9 cellular contexts compared by ENCODE assay signal in the genomic region with DNA sequence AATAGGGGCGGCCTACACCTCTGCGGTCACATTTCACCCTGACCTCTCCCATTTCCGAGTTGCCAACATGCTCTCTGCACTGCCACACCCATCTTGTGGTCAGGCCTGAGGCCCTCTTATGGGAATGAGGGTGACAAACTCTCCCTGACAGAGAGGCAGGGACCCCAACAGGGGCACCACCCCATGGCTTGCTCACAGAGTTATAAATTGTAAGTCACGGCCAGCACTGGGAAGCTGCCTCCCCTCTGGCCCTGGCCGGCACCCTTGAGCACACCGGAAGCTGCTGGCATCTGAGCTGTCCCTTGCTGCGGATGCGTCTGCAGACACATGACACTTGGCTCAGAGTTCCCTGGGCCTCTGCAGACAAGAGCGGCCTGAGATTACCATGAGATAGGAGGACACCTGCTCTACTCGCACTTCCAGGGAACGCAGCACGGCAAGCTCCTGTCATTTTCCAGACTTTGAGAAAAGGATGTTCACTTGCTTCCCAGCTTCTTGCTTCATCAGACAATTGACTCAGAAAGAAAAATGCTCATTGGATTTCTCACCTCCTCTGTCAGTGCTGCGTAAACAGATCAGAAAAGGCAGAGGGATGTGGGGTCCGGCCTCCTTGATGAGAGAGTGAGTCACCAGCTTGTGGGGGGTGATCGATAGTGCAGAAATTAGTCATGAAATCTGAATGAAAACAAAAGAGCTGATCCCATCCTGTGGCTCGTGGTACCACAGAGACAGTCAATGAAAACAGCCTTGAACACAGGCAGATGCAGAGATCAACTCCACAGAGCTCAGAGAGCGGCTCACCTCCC.
DNase-seq lines count a peak whose midpoint lies in the region; ATAC-seq and TF ChIP-seq lines count a peak whose summit lies in the region.
"Had no signal": no experiment of that assay in that cellular context is flagged by ENCODE, and none has a peak within 500 bp of the region (broad histone marks: within the 10 kb centered on the region; RNA-seq: fewer than 3 reads in every experiment).

No MANE protein-coding gene starts in this region.

- H3K4me1 ChIP-seq in ascending aorta (peaks cover 0 to 12% of the 10 kb centered on the region in 2 donors), neuronal stem cell (ENCODE audit: control insufficient read depth in 2 of 2, insufficient read depth in 1 of 2, low read depth in 1 of 2, low read length in 2 of 2) (peaks cover 0 to 2% of the 10 kb centered on the region in 2 donors), ovary (ENCODE audit: insufficient read depth) (no peaks in the 10 kb centered on the region)
- H3K4me1 ChIP-seq: pancreas had no signal

- WGBS in neuronal stem cell (ENCODE audit: extremely low coverage in 2 of 2, insufficient read length in 2 of 2, insufficient replicate concordance in 1 of 2), 2 donors = no CpG with 5 or more reads among the region's 17 CpGs
- WGBS in ovary, 3 donors = 72 to 82% (median 73%) methylated on average over 17 of the region's 17 CpGs

- no peaks in the 10 kb centered on the region for H3K27me3 ChIP-seq in ascending aorta
- peaks cover 0 to 3% (median 0%) of the 10 kb centered on the region in 3 experiments for H3K27me3 ChIP-seq in neuronal stem cell (ENCODE audit: control insufficient read depth in 3 of 3, insufficient read depth in 3 of 3, low read depth in 1 of 3, low read length in 3 of 3)
- no peaks in the 10 kb centered on the region for H3K27me3 ChIP-seq in ovary
- H3K27me3 ChIP-seq: pancreas had no signal

- H4K91ac ChIP-seq in neuronal stem cell (ENCODE audit: low read depth, low read length, poor library complexity) = no peak overlapping the region

- H2AK5ac ChIP-seq in neuronal stem cell (ENCODE audit: low read depth, low read length) = no peak overlapping the region

- no peaks in the 10 kb centered on the region for H3K79me1 ChIP-seq in neuronal stem cell (ENCODE audit: low read depth, low read length)

- H3K9ac ChIP-seq in neuronal stem cell (ENCODE audit: low read depth, low read length, poor library complexity) = no peak overlapping the region

- peak overlapping the region; percentile 67 for H2AFZ ChIP-seq in neuronal stem cell (ENCODE audit: low read length)

- H3K9me3 ChIP-seq in ascending aorta = no peaks in the 10 kb centered on the region
- H3K9me3 ChIP-seq in neuronal stem cell (replicated peaks in 1 of 2; ENCODE audit: control insufficient read depth in 2 of 2, insufficient read depth in 1 of 2, low read depth in 1 of 2, low read length in 2 of 2) = no peaks in the 10 kb centered on the region
- no peaks in the 10 kb centered on the region for H3K9me3 ChIP-seq in ovary
- H3K9me3 ChIP-seq: pancreas had no signal

- intact Hi-C loops in ascending aorta (cut with DNase I) (no loop called here), ovary (cut with DNase I) (no loop called here)

- no peak overlapping the region for H2BK120ac ChIP-seq in neuronal stem cell (ENCODE audit: low read depth, low read length)

- peak overlapping the region; percentile 48 to 68 for H3K27ac ChIP-seq in ascending aorta
- no peak overlapping the region for H3K27ac ChIP-seq in neuronal stem cell (replicated peaks; ENCODE audit: low read length)
- H3K27ac ChIP-seq in ovary = no peak overlapping the region
- H3K27ac ChIP-seq: pancreas had no signal

- H3K14ac ChIP-seq in neuronal stem cell (ENCODE audit: low read length) = no peak overlapping the region

- H3K23ac ChIP-seq in neuronal stem cell (ENCODE audit: low read depth, low read length, poor library complexity) = no peak overlapping the region

- H3K36me3 ChIP-seq in ascending aorta = no peaks in the 10 kb centered on the region
- H3K36me3 ChIP-seq in neuronal stem cell (replicated peaks in 1 of 2; ENCODE audit: control insufficient read depth in 2 of 2, insufficient read depth in 2 of 2, low read length in 2 of 2) = no peaks in the 10 kb centered on the region
- no peaks in the 10 kb centered on the region for H3K36me3 ChIP-seq in ovary
- H3K36me3 ChIP-seq: pancreas had no signal

- no peak overlapping the region for H2BK12ac ChIP-seq in neuronal stem cell (ENCODE audit: low read length)

- TF ChIP-seq POLR2A in ovary (IDR thresholded peaks at IDR 0.05) = no peak

- no peak overlapping the region for H3K4me2 ChIP-seq in neuronal stem cell (ENCODE audit: insufficient read depth, low read length, poor library complexity, severe bottlenecking)

- no peak overlapping the region for H2BK5ac ChIP-seq in neuronal stem cell (ENCODE audit: low read length)

- no peak overlapping the region for H3K18ac ChIP-seq in neuronal stem cell (ENCODE audit: low read length)

- H3K4ac ChIP-seq in neuronal stem cell (ENCODE audit: low read length) = no peak overlapping the region

- H4K8ac ChIP-seq in neuronal stem cell (ENCODE audit: low read depth, low read length) = no peak overlapping the region

- no peak for TF ChIP-seq CTCF in AG09309 (IDR thresholded peaks at IDR 0.05; ENCODE audit: control insufficient read depth, insufficient read depth, low read depth, low read length, missing control alignments)
- TF ChIP-seq CTCF in ascending aorta (IDR thresholded peaks at IDR 0.05) = no peak
- no peak for TF ChIP-seq CTCF in ovary (IDR thresholded peaks at IDR 0.05)

- no peak overlapping the region for H3K4me3 ChIP-seq in AG09309 (ENCODE audit: control insufficient read depth, low read depth, low read length)
- H3K4me3 ChIP-seq in ascending aorta = no peak overlapping the region
- H3K4me3 ChIP-seq in neuronal stem cell (ENCODE audit: low read length in 2 of 2) = no peak overlapping the region
- H3K4me3 ChIP-seq in ovary = no peak overlapping the region
- H3K4me3 ChIP-seq: pancreas had no signal

- peak; percentile 81 for DNase-seq in AG09309 (ENCODE audit: low read depth)
- DNase-seq in RKO (ENCODE audit: low spot score) = peak; percentile 5
- DNase-seq in ascending aorta (ENCODE audit: low spot score in 2 of 2) = no peak
- DNase-seq in neuronal stem cell (ENCODE audit: low spot score) = no peak
- no peak for DNase-seq in ovary
- DNase-seq in NCI-H1694 treated with DMSO at 0.1 percent for 48 hours (lab: John Stamatoyannopoulos, UW) = no peak
- no peak for DNase-seq in NCI-H2081 (lab: John Stamatoyannopoulos, UW)
- DNase-seq: pancreas had no signal

- no peak overlapping the region for H2BK15ac ChIP-seq in neuronal stem cell (ENCODE audit: low read length)

- ATAC-seq in GM18498 (IDR thresholded peaks at IDR 0.05; ENCODE audit: unreplicated experiment) = no peak

- TF ChIP-seq EP300 in ovary (IDR thresholded peaks at IDR 0.05) = no peak

Comparison
In these comparisons a context has a peak if more than half of its experiments do, and no peak if none do; other contexts are left out.
1. DNase-seq: peak in AG09309 (single experiment) and RKO (single experiment); none in ascending aorta (0 of 2), neuronal stem cell (single experiment), ovary (0 of 5), NCI-H1694 treated with DMSO at 0.1 percent for 48 hours (single experiment) and NCI-H2081 (0 of 2).
2. H3K27ac ChIP-seq: peak in ascending aorta (2 of 2); none in neuronal stem cell (single experiment) and ovary (0 of 2).